21 cellular contexts compared by ENCODE assay signal in genomic region chr5:126235628-126236027, GRCh38.
"Had no signal": no experiment of that assay in that cellular context is flagged by ENCODE, and none has a peak within 500 bp of the region (broad histone marks: within the 10 kb centered on the region; RNA-seq: fewer than 3 reads in every experiment).

No MANE protein-coding gene starts in this region.

- H3K27ac Mint-ChIP-seq: dendritic cell treated with granulocyte-macrophage colony-stimulating factor and Interleukin-4, amounts not matched to agents 40 ng/mL and 50 ng/mL, for 4 days; effector memory CD8-positive, alpha-beta T cell; memory B cell; mesothelial cell of epicardium; nephron had no signal

- H3K4me3 Mint-ChIP-seq: dendritic cell treated with granulocyte-macrophage colony-stimulating factor and Interleukin-4, amounts not matched to agents 40 ng/mL and 50 ng/mL, for 4 days; effector memory CD8-positive, alpha-beta T cell; memory B cell; mesothelial cell of epicardium; nephron had no signal

- H3K4me3 ChIP-seq: esophagus muscularis mucosa, gastrocnemius medialis, hepatocyte, lower lobe of right lung, pancreas, prostate gland, smooth muscle cell, thyroid gland, upper lobe of left lung, vagina had no signal

- H3K27me3 Mint-ChIP-seq: dendritic cell treated with granulocyte-macrophage colony-stimulating factor and Interleukin-4, amounts not matched to agents 40 ng/mL and 50 ng/mL, for 4 days; effector memory CD8-positive, alpha-beta T cell had no signal

- H3K36me3 Mint-ChIP-seq: memory B cell, mesothelial cell of epicardium had no signal

- H3K36me3 ChIP-seq: esophagus muscularis mucosa, gastrocnemius medialis, lower lobe of right lung, pancreas, prostate gland, thyroid gland, upper lobe of left lung, vagina had no signal

- H3K4me1 ChIP-seq: esophagus muscularis mucosa, gastrocnemius medialis, lower lobe of right lung, pancreas, prostate gland, thyroid gland, upper lobe of left lung, vagina had no signal

- H3K9me3 ChIP-seq: esophagus muscularis mucosa, gastrocnemius medialis, lower lobe of right lung, pancreas, prostate gland, thyroid gland, upper lobe of left lung, vagina had no signal

- H3K27me3 ChIP-seq: esophagus muscularis mucosa, gastrocnemius medialis, hepatocyte, pancreas, thyroid gland, upper lobe of left lung, vagina had no signal

- H3K9me3 Mint-ChIP-seq: memory B cell had no signal

- DNase-seq: cerebellar nuclear complex; effector memory CD8-positive, alpha-beta T cell; gastrocnemius medialis; glutamatergic neuron; lower lobe of right lung; occipital lobe; pancreas; stimulated activated CD4-positive, alpha-beta T cell treated with anti-CD3 and anti-CD28 coated beads, Interleukin-2, amount 100 ng/mL, for 48 hours; stimulated activated naive CD4-positive, alpha-beta T cell treated with Interleukin-2 at 50 U/mL for 16 hours; thyroid gland; upper lobe of left lung had no signal

- ATAC-seq: effector memory CD8-positive, alpha-beta T cell; gastrocnemius medialis; lower lobe of right lung; pancreas had no signal

- H3K27ac ChIP-seq: epithelial cell of prostate, esophagus muscularis mucosa, gastrocnemius medialis, hepatocyte, lower lobe of right lung, pancreas, prostate gland, thyroid gland, upper lobe of left lung, vagina had no signal

- H3K4me1 Mint-ChIP-seq: memory B cell had no signal
